ENCODE assay signal across 9 cellular contexts in the genomic region with DNA sequence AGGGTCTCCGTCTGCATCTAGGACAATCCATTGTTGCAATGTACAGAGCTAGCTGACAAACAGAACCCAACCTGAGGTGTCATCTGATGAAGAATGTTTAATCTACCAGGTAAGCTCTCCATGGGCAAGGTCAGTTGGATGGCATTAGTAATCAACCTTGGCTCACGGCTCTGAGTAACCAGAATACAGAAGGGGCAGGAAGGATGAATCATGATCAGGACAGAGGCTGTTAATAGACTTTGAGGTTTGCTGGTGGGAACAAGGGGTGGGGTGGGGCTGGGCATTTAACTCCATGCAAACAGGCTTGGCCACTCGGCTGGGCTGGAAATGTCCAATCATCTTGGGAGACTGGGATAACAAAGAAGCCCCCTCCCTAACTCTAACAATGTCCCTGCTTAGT.
A peak's percentile ranks its signal among the peaks of the same experiment; 100 is the strongest.
DNase-seq lines count a peak whose midpoint lies in the region; ATAC-seq and TF ChIP-seq lines count a peak whose summit lies in the region.
"Had no signal": no experiment of that assay in that cellular context is flagged by ENCODE, and none has a peak within 500 bp of the region (broad histone marks: within the 10 kb centered on the region; RNA-seq: fewer than 3 reads in every experiment).

No MANE protein-coding gene starts in this region.

- H3K27ac ChIP-seq in BLaER1 treated with 17β-estradiol and CSF1 and Interleukin-3, amounts not matched to agents 10 nM and 100 nM = peak overlapping the region in 3 of 11 experiments; percentile 33 to 52 (median 47); a peak in 6 of 22 replicates

- no peak overlapping the region for H3K9ac ChIP-seq in BLaER1 treated with 17β-estradiol and CSF1 and Interleukin-3, amounts not matched to agents 10 nM and 100 nM

- no peaks in the 10 kb centered on the region for H3K27me3 ChIP-seq in BLaER1 treated with 17β-estradiol and CSF1 and Interleukin-3, amounts not matched to agents 10 nM and 100 nM

- peaks cover 20 to 94% (median 59%) of the 10 kb centered on the region in 11 experiments for H3K36me3 ChIP-seq in BLaER1 treated with 17β-estradiol and CSF1 and Interleukin-3, amounts not matched to agents 10 nM and 100 nM

- H3K4me1 Mint-ChIP-seq in activated T-helper 17 cell treated with anti-CD3 and anti-CD28 coated beads, Interleukin-2, amount 50 U/mL, for 72 hours = peaks cover 25% of the 10 kb centered on the region
- H3K4me1 Mint-ChIP-seq in osteocyte (ENCODE audit: unreplicated experiment) = peaks cover 7% of the 10 kb centered on the region

- peaks cover 26% of the 10 kb centered on the region for H3K36me3 Mint-ChIP-seq in activated T-helper 17 cell treated with anti-CD3 and anti-CD28 coated beads, Interleukin-2, amount 50 U/mL, for 72 hours (ENCODE audit: low read depth)
- peaks cover 5% of the 10 kb centered on the region for H3K36me3 Mint-ChIP-seq in osteocyte (ENCODE audit: unreplicated experiment)

- no peak overlapping the region for H3K4me3 ChIP-seq in BLaER1 treated with 17β-estradiol and CSF1 and Interleukin-3, amounts not matched to agents 10 nM and 100 nM

- ATAC-seq in activated T-helper 17 cell treated with anti-CD3 and anti-CD28 coated beads, Interleukin-2, amount 50 U/mL, for 72 hours (replicated peaks) = peak; percentile 67
- ATAC-seq in HG02973 (IDR thresholded peaks at IDR 0.05; ENCODE audit: unreplicated experiment) = no peak

- H3K9me3 Mint-ChIP-seq in activated T-helper 17 cell treated with anti-CD3 and anti-CD28 coated beads, Interleukin-2, amount 50 U/mL, for 72 hours = no peaks in the 10 kb centered on the region
- H3K9me3 Mint-ChIP-seq in osteocyte (ENCODE audit: unreplicated experiment) = no peaks in the 10 kb centered on the region

- no peaks in the 10 kb centered on the region for H3K9me3 ChIP-seq in BLaER1 treated with 17β-estradiol and CSF1 and Interleukin-3, amounts not matched to agents 10 nM and 100 nM (replicated peaks in 1 of 11)

- peak overlapping the region in 9 of 11 experiments; percentile 10 to 82 (median 62); a peak in 16 of 22 replicates for H3K4me2 ChIP-seq in BLaER1 treated with 17β-estradiol and CSF1 and Interleukin-3, amounts not matched to agents 10 nM and 100 nM

- peaks cover 23 to 48% (median 36%) of the 10 kb centered on the region in 10 experiments for H3K4me1 ChIP-seq in BLaER1 treated with 17β-estradiol and CSF1 and Interleukin-3, amounts not matched to agents 10 nM and 100 nM

- DNase-seq in HT1080 (ENCODE audit: low read depth) (peak; percentile 96), kidney tubule cell (ENCODE audit: low spot score) (peak; percentile 95), osteocyte (ENCODE audit: extremely low spot score, unreplicated experiment) (no peak), NCI-H446 treated with DMSO at 0.1 percent for 48 hours (lab: John Stamatoyannopoulos, UW) (no peak)
- DNase-seq in effector CD4-positive, alpha-beta T cell = no peak
- DNase-seq: DMS79 treated with DMSO at 0.1 percent for 48 hours had no signal

- H3K27me3 Mint-ChIP-seq in activated T-helper 17 cell treated with anti-CD3 and anti-CD28 coated beads, Interleukin-2, amount 50 U/mL, for 72 hours = no peaks in the 10 kb centered on the region
- no peaks in the 10 kb centered on the region for H3K27me3 Mint-ChIP-seq in osteocyte (ENCODE audit: unreplicated experiment)

- TF ChIP-seq CTCF in osteocyte (IDR thresholded peaks at IDR 0.05) = no peak

- H3K27ac Mint-ChIP-seq in activated T-helper 17 cell treated with anti-CD3 and anti-CD28 coated beads, Interleukin-2, amount 50 U/mL, for 72 hours = peak overlapping the region; percentile 4
- no peak overlapping the region for H3K27ac Mint-ChIP-seq in osteocyte (ENCODE audit: unreplicated experiment)

- no peak overlapping the region for H3K4me3 Mint-ChIP-seq in activated T-helper 17 cell treated with anti-CD3 and anti-CD28 coated beads, Interleukin-2, amount 50 U/mL, for 72 hours
- H3K4me3 Mint-ChIP-seq in osteocyte (ENCODE audit: unreplicated experiment) = no peak overlapping the region

- peaks cover 0 to 6% (median 0%) of the 10 kb centered on the region in 11 experiments; a peak in 2 of 22 replicates for H4K20me1 ChIP-seq in BLaER1 treated with 17β-estradiol and CSF1 and Interleukin-3, amounts not matched to agents 10 nM and 100 nM

Comparison
In these comparisons a context has a peak if more than half of its experiments do, and no peak if none do; other contexts are left out.
1. DNase-seq: peak in HT1080 (single experiment) and kidney tubule cell (single experiment); none in osteocyte (single experiment), NCI-H446 treated with DMSO at 0.1 percent for 48 hours (single experiment) and effector CD4-positive, alpha-beta T cell (single experiment).